Comparison of ENCODE assay signal across 18 cellular contexts in genomic region chr5:133863857-133864585, GRCh38.
DNase-seq lines count a peak whose midpoint lies in the region; ATAC-seq, FAIRE-seq and TF ChIP-seq lines count a peak whose summit lies in the region.
"Had no signal": no experiment of that assay in that cellular context is flagged by ENCODE, and none has a peak within 500 bp of the region (broad histone marks: within the 10 kb centered on the region; RNA-seq: fewer than 3 reads in every experiment).

No MANE protein-coding gene starts in this region.

- intact Hi-C loops in GM12878 (cut with micrococcal nuclease; ENCODE audit: unreplicated experiment), result loop anchor here (10.0 kb wide), 1 partner anchor 379 kb away; no protein-coding TSS in a partner anchor

- no peak overlapping the region for H3K4me3 ChIP-seq in BLaER1 treated with 17β-estradiol and CSF1 and Interleukin-3, amounts not matched to agents 10 nM and 100 nM
- H3K4me3 ChIP-seq in Karpas-422 (ENCODE audit: low read length) (no peak overlapping the region), GM12878 (no peak overlapping the region)
- no peak overlapping the region for H3K4me3 ChIP-seq in CD8-positive, alpha-beta memory T cell (ENCODE audit: low read length)
- H3K4me3 ChIP-seq: PC-9 had no signal

- H3K27ac Mint-ChIP-seq in CD8-positive, alpha-beta memory T cell, result no peak overlapping the region

- no peak for TF ChIP-seq POLR2A in GM12878 (IDR thresholded peaks at IDR 0.05; ENCODE audit: low read depth, low read length)

- 37% methylated on average over 11 of the region's 11 CpGs for WGBS in GM12878 (ENCODE audit: insufficient coverage, insufficient replicate concordance, low lambda C conversion rate, missing lambda C conversion rate)

- no peak for TF ChIP-seq EP300 in GM12878 (IDR thresholded peaks at IDR 0.05; ENCODE audit: borderline replicate concordance in 1 of 2, control insufficient read depth in 1 of 2, low read depth in 2 of 2, low read length in 2 of 2)

- RAD21 ChIA-PET in GM12878 (lab: Charles Lee; ENCODE audit: unreplicated experiment), result interaction anchor here (1.6 kb wide), 1 partner anchor 310 kb away, joined by 3 read pairs; no protein-coding TSS in a partner anchor

- POLR2A ChIA-PET in GM12878 (lab: Charles Lee), result interaction anchor here (1.0 kb wide), 1 partner anchor 35 kb away, joined by 3 read pairs; no protein-coding TSS in a partner anchor
- POLR2A ChIA-PET in CD8-positive, alpha-beta memory T cell (lab: Charles Lee), result no interaction called here

- no peak overlapping the region for H3K9ac ChIP-seq in BLaER1 treated with 17β-estradiol and CSF1 and Interleukin-3, amounts not matched to agents 10 nM and 100 nM
- H3K9ac ChIP-seq in Karpas-422 (ENCODE audit: low read length), result no peak overlapping the region
- H3K9ac ChIP-seq in GM12878 (ENCODE audit: control insufficient read depth, insufficient read depth, low read length), result no peak overlapping the region

- TF ChIP-seq RAD21 in GM12878 (IDR thresholded peaks at IDR 0.05; ENCODE audit: insufficient read depth, low read depth, low read length), result peak; percentile 29; the same call in 1 of the 2 replicates

- no peaks in the 10 kb centered on the region for H3K79me2 ChIP-seq in Karpas-422 (ENCODE audit: low read length)
- no peaks in the 10 kb centered on the region for H3K79me2 ChIP-seq in GM12878 (ENCODE audit: control insufficient read depth, insufficient read depth, low read length)

- TF ChIP-seq CTCF in GM12878 (IDR thresholded peaks at IDR 0.05 in 2 of 3, conservative IDR thresholded peaks at IDR 0.05 in 1 of 3; ENCODE audit: control insufficient read depth in 2 of 3, extremely low read depth in 1 of 3, insufficient read depth in 1 of 3, low read depth in 3 of 3, low read length in 3 of 3) (no peak), GM10266 (IDR thresholded peaks at IDR 0.05; ENCODE audit: control insufficient read depth, insufficient read depth, low read depth, missing control alignments) (no peak)

- no peak overlapping the region for H3K4me3 Mint-ChIP-seq in CD8-positive, alpha-beta memory T cell

- no peaks in the 10 kb centered on the region for H3K27me3 ChIP-seq in BLaER1 treated with 17β-estradiol and CSF1 and Interleukin-3, amounts not matched to agents 10 nM and 100 nM
- H3K27me3 ChIP-seq in Karpas-422 (ENCODE audit: low read length), result no peaks in the 10 kb centered on the region
- H3K27me3 ChIP-seq in GM12878 (replicated peaks in 1 of 2; ENCODE audit: control insufficient read depth in 2 of 2, insufficient read depth in 2 of 2, low read length in 1 of 2), result no peaks in the 10 kb centered on the region; a peak in 1 of 4 replicates
- H3K27me3 ChIP-seq in CD8-positive, alpha-beta memory T cell (ENCODE audit: insufficient read depth, low read length, poor library complexity, severe bottlenecking), result no peaks in the 10 kb centered on the region

- no peak overlapping the region for H2AFZ ChIP-seq in Karpas-422 (ENCODE audit: low read length)
- H2AFZ ChIP-seq in GM12878 (ENCODE audit: control insufficient read depth, low read depth, low read length), result no peak overlapping the region
- H2AFZ ChIP-seq: PC-9 had no signal

- peaks cover 29 to 75% (median 62%) of the 10 kb centered on the region in 10 experiments for H3K4me1 ChIP-seq in BLaER1 treated with 17β-estradiol and CSF1 and Interleukin-3, amounts not matched to agents 10 nM and 100 nM
- H3K4me1 ChIP-seq in Karpas-422 (ENCODE audit: low read length) (peaks cover 36% of the 10 kb centered on the region), GM12878 (ENCODE audit: control insufficient read depth, insufficient read depth, low read length) (peaks cover 4% of the 10 kb centered on the region)
- no peaks in the 10 kb centered on the region for H3K4me1 ChIP-seq in CD8-positive, alpha-beta memory T cell (ENCODE audit: insufficient read depth, low read length)

- H3K36me3 Mint-ChIP-seq in CD8-positive, alpha-beta memory T cell, result peaks cover 0 to 4% (median 0%) of the 10 kb centered on the region in 3 donors

- no peaks in the 10 kb centered on the region for H3K9me2 ChIP-seq in Karpas-422 (replicated peaks; ENCODE audit: insufficient read depth, low read length)

- H4K20me1 ChIP-seq in BLaER1 treated with 17β-estradiol and CSF1 and Interleukin-3, amounts not matched to agents 10 nM and 100 nM, result no peaks in the 10 kb centered on the region
- H4K20me1 ChIP-seq in Karpas-422 (ENCODE audit: insufficient read depth, low read depth, low read length), result no peaks in the 10 kb centered on the region
- no peaks in the 10 kb centered on the region for H4K20me1 ChIP-seq in GM12878 (ENCODE audit: control insufficient read depth, insufficient read depth)

- CTCF ChIA-PET in GM12878 (lab: Yijun Ruan, JAX), result interaction anchor here (0.9 to 10.4 kb wide), 6 partner anchors 42 to 311 kb away, joined by 3 to 156 read pairs (median 4); no protein-coding TSS in a partner anchor
- CTCF ChIA-PET in CD8-positive, alpha-beta memory T cell (lab: Charles Lee), result interaction anchor here (1.6 kb wide), 1 partner anchor 26 kb away, joined by 5 read pairs; no protein-coding TSS in a partner anchor

- BruUV-seq in GM12878 (replicated peaks; lab: Mats Ljungman, UMichigan), result no TSS peak

- H3K9me3 Mint-ChIP-seq in CD8-positive, alpha-beta memory T cell, result peaks cover 0 to 3% (median 0%) of the 10 kb centered on the region in 5 donors

- H3K27ac ChIP-seq in BLaER1 treated with 17β-estradiol and CSF1 and Interleukin-3, amounts not matched to agents 10 nM and 100 nM, result no peak overlapping the region
- H3K27ac ChIP-seq in Karpas-422 (ENCODE audit: low read length) (no peak overlapping the region), GM12878 (ENCODE audit: control insufficient read depth, insufficient read depth) (no peak overlapping the region)
- H3K27ac ChIP-seq in CD8-positive, alpha-beta memory T cell (ENCODE audit: low read depth, low read length), result no peak overlapping the region
- H3K27ac ChIP-seq: PC-9 had no signal

- H3K4me1 Mint-ChIP-seq in CD8-positive, alpha-beta memory T cell, result peaks cover 5 to 8% (median 6%) of the 10 kb centered on the region in 3 donors

- H3K4me2 ChIP-seq in BLaER1 treated with 17β-estradiol and CSF1 and Interleukin-3, amounts not matched to agents 10 nM and 100 nM, result peak overlapping the region in 7 of 11 experiments; percentile 31 to 82 (median 78); a peak in 8 of 22 replicates
- H3K4me2 ChIP-seq in Karpas-422 (ENCODE audit: low read depth, low read length, poor library complexity, severe bottlenecking) (no peak overlapping the region), GM12878 (ENCODE audit: control insufficient read depth, insufficient read depth) (no peak overlapping the region)
- H3K4me2 ChIP-seq: PC-9 had no signal

- DNase-seq in Karpas-422 (peak; percentile 64), GM12878 (ENCODE audit: low read depth, low spot score) (no peak), mesenteric fat pad (ENCODE audit: low spot score) (peak; percentile 81), GM10266 (ENCODE audit: extremely low spot score) (no peak)
- DNase-seq in stimulated activated CD4-positive, alpha-beta T cell treated with anti-CD3 and anti-CD28 coated beads, Interleukin-4, amount 100 ng/mL, for 24 hours, result no peak
- DNase-seq in CD8-positive, alpha-beta memory T cell, result no peak
- DNase-seq: C1 segment of cervical spinal cord; DMS153; NCI-H1105 treated with DMSO at 0.1 percent for 48 hours; NCI-H1930; NCI-H446; NCI-H69; NK-92 treated with Interleukin-12 subunit alpha and Interleukin-12 subunit beta, amount 100 ng/mL, for 24 hours; PC-9 had no signal

- peaks cover 9 to 21% (median 15%) of the 10 kb centered on the region in 11 experiments; a peak in 21 of 22 replicates for H3K9me3 ChIP-seq in BLaER1 treated with 17β-estradiol and CSF1 and Interleukin-3, amounts not matched to agents 10 nM and 100 nM (replicated peaks in 1 of 11)
- no peaks in the 10 kb centered on the region; the same call in 1 of the 2 replicates for H3K9me3 ChIP-seq in Karpas-422 (ENCODE audit: low read length)
- no peaks in the 10 kb centered on the region for H3K9me3 ChIP-seq in GM12878 (replicated peaks; ENCODE audit: control insufficient read depth, insufficient read depth, low read length)
- H3K9me3 ChIP-seq in CD8-positive, alpha-beta memory T cell (ENCODE audit: low read length), result no peaks in the 10 kb centered on the region

- peaks cover 16 to 24% of the 10 kb centered on the region in 2 donors for H3K27me3 Mint-ChIP-seq in CD8-positive, alpha-beta memory T cell

- ATAC-seq in GM12878 (no peak), HG03520 (IDR thresholded peaks at IDR 0.05; ENCODE audit: unreplicated experiment) (no peak)
- ATAC-seq: HCT116 had no signal

- no peaks in the 10 kb centered on the region for H3K36me3 ChIP-seq in BLaER1 treated with 17β-estradiol and CSF1 and Interleukin-3, amounts not matched to agents 10 nM and 100 nM
- H3K36me3 ChIP-seq in Karpas-422 (ENCODE audit: insufficient read depth, low read length), result no peaks in the 10 kb centered on the region
- no peaks in the 10 kb centered on the region for H3K36me3 ChIP-seq in GM12878 (ENCODE audit: control insufficient read depth in 2 of 2, insufficient read depth in 2 of 2, low read length in 1 of 2)
- H3K36me3 ChIP-seq in CD8-positive, alpha-beta memory T cell (ENCODE audit: insufficient read depth, low read length), result no peaks in the 10 kb centered on the region

- in situ Hi-C loops in GM12878 (cut with MboI), result loop anchor here (10.0 kb wide), 1 partner anchor 749 kb away; no protein-coding TSS in a partner anchor

- SMC1A ChIA-PET in GM12878 (lab: Charles Lee; ENCODE audit: uncharacterized antibody, unreplicated experiment), result interaction anchor here (1.0 to 1.8 kb wide), 6 partner anchors 39 to 109 kb away, joined by 3 to 10 read pairs (median 5); no protein-coding TSS in a partner anchor

- no peak for FAIRE-seq in GM12878 (lab: Jason Lieb, UNC)
- FAIRE-seq: A204.1 had no signal

TF ChIP-seq in GM12878, 131 proteins besides CTCF, POLR2A, EP300 and RAD21:
- TF ChIP-seq, protein P1, sequence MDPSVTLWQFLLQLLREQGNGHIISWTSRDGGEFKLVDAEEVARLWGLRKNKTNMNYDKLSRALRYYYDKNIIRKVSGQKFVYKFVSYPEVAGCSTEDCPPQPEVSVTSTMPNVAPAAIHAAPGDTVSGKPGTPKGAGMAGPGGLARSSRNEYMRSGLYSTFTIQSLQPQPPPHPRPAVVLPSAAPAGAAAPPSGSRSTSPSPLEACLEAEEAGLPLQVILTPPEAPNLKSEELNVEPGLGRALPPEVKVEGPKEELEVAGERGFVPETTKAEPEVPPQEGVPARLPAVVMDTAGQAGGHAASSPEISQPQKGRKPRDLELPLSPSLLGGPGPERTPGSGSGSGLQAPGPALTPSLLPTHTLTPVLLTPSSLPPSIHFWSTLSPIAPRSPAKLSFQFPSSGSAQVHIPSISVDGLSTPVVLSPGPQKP (IDR thresholded peaks at IDR 0.05; ENCODE audit: low read depth, low read length), result no peak
- TF ChIP-seq ZNF622 (IDR thresholded peaks at IDR 0.05) (no peak), SIN3A (IDR thresholded peaks at IDR 0.05; ENCODE audit: low read depth, low read length) (no peak), NBN (IDR thresholded peaks at IDR 0.05) (no peak), YY1 (IDR thresholded peaks at IDR 0.05; ENCODE audit: low read depth, low read length) (no peak)

Comparison
In these comparisons a context has a peak if more than half of its experiments do, and no peak if none do; other contexts are left out.
1. H3K4me2 ChIP-seq: peak in BLaER1 treated with 17β-estradiol and CSF1 and Interleukin-3, amounts not matched to agents 10 nM and 100 nM (7 of 11); none in Karpas-422 (single experiment) and GM12878 (single experiment).
2. DNase-seq: peak in Karpas-422 (single experiment) and mesenteric fat pad (single experiment); none in GM12878 (single experiment), GM10266 (single experiment), stimulated activated CD4-positive, alpha-beta T cell treated with anti-CD3 and anti-CD28 coated beads, Interleukin-4, amount 100 ng/mL, for 24 hours (single experiment) and CD8-positive, alpha-beta memory T cell (0 of 5).